12 cellular contexts compared by ENCODE assay signal in genomic region chr4:101157415-101158135, GRCh38.
A peak's percentile ranks its signal among the peaks of the same experiment; 100 is the strongest.
DNase-seq lines count a peak whose midpoint lies in the region; ATAC-seq, FAIRE-seq and TF ChIP-seq lines count a peak whose summit lies in the region.
"Had no signal": no experiment of that assay in that cellular context is flagged by ENCODE, and none has a peak within 500 bp of the region (broad histone marks: within the 10 kb centered on the region; RNA-seq: fewer than 3 reads in every experiment).

No MANE protein-coding gene starts in this region.

- peaks cover 46% of the 10 kb centered on the region for H3K4me1 Mint-ChIP-seq in activated naive CD8-positive, alpha-beta T cell (ENCODE audit: low read depth)
- H3K4me1 Mint-ChIP-seq in mesothelial cell of epicardium, result peaks cover 8% of the 10 kb centered on the region

- peak overlapping the region; percentile 9 for H3K27ac Mint-ChIP-seq in activated naive CD8-positive, alpha-beta T cell
- H3K27ac Mint-ChIP-seq in mesothelial cell of epicardium, result no peak overlapping the region

- TF ChIP-seq CTCF in A549 (IDR thresholded peaks at IDR 0.05) (no peak), HCT116 (IDR thresholded peaks at IDR 0.05 in 2 of 3, conservative IDR thresholded peaks at IDR 0.05 in 1 of 3; ENCODE audit: borderline replicate concordance in 1 of 3, insufficient read depth in 1 of 3, low read depth in 2 of 3, low read length in 2 of 3) (no peak), mesothelial cell of epicardium (IDR thresholded peaks at IDR 0.05; ENCODE audit: unreplicated experiment) (no peak)

- no peak for TF ChIP-seq EP300 in A549 (IDR thresholded peaks at IDR 0.05)

- H3K4me2 ChIP-seq in A549 (peak overlapping the region; percentile 71), HCT116 (ENCODE audit: low read length) (peak overlapping the region; percentile 57)

- TF ChIP-seq RAD21 in A549 (conservative IDR thresholded peaks at IDR 0.05 in 1 of 2, IDR thresholded peaks at IDR 0.05 in 1 of 2) (no peak), HCT116 (IDR thresholded peaks at IDR 0.05; ENCODE audit: low read depth) (no peak)

- WGBS in A549 (ENCODE audit: missing lambda C conversion rate), result 46% methylated on average over 5 of the region's 5 CpGs

- H3K36me3 Mint-ChIP-seq in activated naive CD8-positive, alpha-beta T cell, result peaks cover 11% of the 10 kb centered on the region
- H3K36me3 Mint-ChIP-seq in mesothelial cell of epicardium, result no peaks in the 10 kb centered on the region

- TF ChIP-seq POLR2A in A549 (IDR thresholded peaks at IDR 0.05; ENCODE audit: low read length), result no peak
- no peak for TF ChIP-seq POLR2A in HCT116 (IDR thresholded peaks at IDR 0.05; ENCODE audit: borderline replicate concordance, extremely low read depth, insufficient read depth, insufficient read length)

- H3K9me3 ChIP-seq in A549 (no peaks in the 10 kb centered on the region), HCT116 (ENCODE audit: control insufficient read depth in 1 of 2, insufficient read depth in 1 of 2, low read depth in 1 of 2, low read length in 2 of 2) (no peaks in the 10 kb centered on the region)
- H3K9me3 ChIP-seq: upper lobe of right lung had no signal

- no peaks in the 10 kb centered on the region for H3K9me3 Mint-ChIP-seq in activated naive CD8-positive, alpha-beta T cell (ENCODE audit: low read depth)
- H3K9me3 Mint-ChIP-seq in mesothelial cell of epicardium, result no peaks in the 10 kb centered on the region
- H3K9me3 Mint-ChIP-seq: activated T-helper 2 cell treated with anti-CD3 and anti-CD28 coated beads, Interferon-gamma antibody, Interleukin-2, Interleukin-4, amounts not matched to agents 10 μg/mL and 5 μg/mL and 100 μg/mL, durations not matched to agents 14 hours and 24 hours and 36 hours had no signal

- intact Hi-C loops in HCT116 (cut with micrococcal nuclease), result loop anchor here (2.0 to 10.0 kb wide), 5 partner anchors 43 to 250 kb away; no protein-coding TSS in a partner anchor

- H4K20me1 ChIP-seq in HCT116 (ENCODE audit: insufficient read depth), result no peaks in the 10 kb centered on the region

- H3K9ac ChIP-seq in HCT116 (ENCODE audit: low read length), result peak overlapping the region; percentile 62

- H3K27ac ChIP-seq in A549 (peak overlapping the region; percentile 55 to 76), HCT116 (ENCODE audit: low read depth, low read length) (peak overlapping the region; percentile 98)
- H3K27ac ChIP-seq: upper lobe of right lung had no signal

- RAD21 ChIA-PET in HCT116 (lab: Charles Lee; ENCODE audit: low non-redundant PET in 1 of 2, low total read pairs in 2 of 2, uncharacterized antibody in 2 of 2, unreplicated experiment in 2 of 2), result interaction anchor here in 1 of 2 experiments (0.6 kb wide), 1 partner anchor 598 kb away, joined by 3 read pairs; no protein-coding TSS in a partner anchor

- H3K4me1 ChIP-seq in A549 (peaks cover 91% of the 10 kb centered on the region), HCT116 (ENCODE audit: control insufficient read depth in 1 of 2, insufficient read depth in 2 of 2, low read length in 2 of 2) (peaks cover 87 to 98% of the 10 kb centered on the region in 2 experiments)
- H3K4me1 ChIP-seq: upper lobe of right lung had no signal

- no peak overlapping the region for H3K4me3 ChIP-seq in A549
- peak overlapping the region in 1 of 2 experiments; percentile 4; a peak in 1 of 4 replicates for H3K4me3 ChIP-seq in HCT116 (replicated peaks in 1 of 2; ENCODE audit: low read depth in 1 of 2, low read length in 2 of 2)
- H3K4me3 ChIP-seq: upper lobe of right lung had no signal

- H3K9me2 ChIP-seq in HCT116 (ENCODE audit: insufficient read depth), result no peaks in the 10 kb centered on the region

- no peak for FAIRE-seq in A549 (lab: Jason Lieb, UNC)
- FAIRE-seq in frontal cortex (lab: Jason Lieb, UNC), result peak; percentile 68

- H3K27me3 ChIP-seq in HCT116 (ENCODE audit: insufficient read depth, low read length), result no peaks in the 10 kb centered on the region
- H3K27me3 ChIP-seq: upper lobe of right lung had no signal

- no peak overlapping the region for H2AFZ ChIP-seq in HCT116 (ENCODE audit: low read depth, low read length, poor library complexity, severe bottlenecking)

- peaks cover 64% of the 10 kb centered on the region for H3K79me2 ChIP-seq in HCT116 (ENCODE audit: insufficient read depth, low read length)

- CTCF ChIA-PET in A549 (lab: Yijun Ruan, JAX), result interaction anchor here (0.7 kb wide), 1 partner anchor 10 kb away, joined by 3 read pairs; no protein-coding TSS in a partner anchor
- CTCF ChIA-PET in HCT116 (lab: Charles Lee), result no interaction called here

- no peak overlapping the region for H3K4me3 Mint-ChIP-seq in activated naive CD8-positive, alpha-beta T cell
- no peak overlapping the region for H3K4me3 Mint-ChIP-seq in mesothelial cell of epicardium

- H3K36me3 ChIP-seq in HCT116 (ENCODE audit: control insufficient read depth in 1 of 2, insufficient read depth in 2 of 2, low read length in 2 of 2), result no peaks in the 10 kb centered on the region
- H3K36me3 ChIP-seq: upper lobe of right lung had no signal

- POLR2A ChIA-PET in A549 (lab: Yijun Ruan, JAX) (no interaction called here), HCT116 (lab: Charles Lee) (interaction anchor here (1.0 kb wide), 1 partner anchor 138 kb away, joined by 3 read pairs; no protein-coding TSS in a partner anchor)

- ATAC-seq in A549, result no peak
- no peak for ATAC-seq in HCT116
- ATAC-seq in HG02885 (IDR thresholded peaks at IDR 0.05; ENCODE audit: poor library complexity, unreplicated experiment), result no peak
- ATAC-seq: upper lobe of right lung had no signal

- no peaks in the 10 kb centered on the region for H3K27me3 Mint-ChIP-seq in activated naive CD8-positive, alpha-beta T cell
- no peaks in the 10 kb centered on the region for H3K27me3 Mint-ChIP-seq in mesothelial cell of epicardium (ENCODE audit: low read depth)

- BruUV-seq in HCT116 (replicated peaks; lab: Mats Ljungman, UMichigan), result no TSS peak

- peak in 1 of 2 experiments; percentile 25 for DNase-seq in A549 (ENCODE audit: low read depth in 1 of 2, low spot score in 1 of 2)
- DNase-seq in HCT116 (ENCODE audit: low read depth, low spot score), result no peak
- no peak for DNase-seq in frontal cortex (ENCODE audit: low spot score in 2 of 2)
- DNase-seq in NCI-H1048 (lab: John Stamatoyannopoulos, UW), result no peak
- DNase-seq in NCI-H345 (lab: John Stamatoyannopoulos, UW), result no peak
- DNase-seq in mesothelial cell of epicardium (ENCODE audit: low spot score in 2 of 2, unreplicated experiment in 2 of 2), result no peak
- DNase-seq: erythroblast, NCI-H2107, upper lobe of right lung had no signal

TF ChIP-seq in A549, 52 proteins besides CTCF, POLR2A, EP300 and RAD21 (continues in another document):
- TF ChIP-seq RFX5 (IDR thresholded peaks at IDR 0.05) (no peak), RNF2 (IDR thresholded peaks at IDR 0.05; ENCODE audit: borderline replicate concordance, low read depth) (no peak), PHF8 (IDR thresholded peaks at IDR 0.05; ENCODE audit: borderline replicate concordance, low read depth) (no peak), FOSL2 (IDR thresholded peaks at IDR 0.05) (no peak), FOSL2 (CRISPR knock-in tag; IDR thresholded peaks at IDR 0.05) (no peak), MAX (IDR thresholded peaks at IDR 0.05) (no peak), HES2 (IDR thresholded peaks at IDR 0.05) (no peak), MAZ (IDR thresholded peaks at IDR 0.05; ENCODE audit: borderline replicate concordance, low read depth, low read length) (no peak)
- TF ChIP-seq, protein P1, sequence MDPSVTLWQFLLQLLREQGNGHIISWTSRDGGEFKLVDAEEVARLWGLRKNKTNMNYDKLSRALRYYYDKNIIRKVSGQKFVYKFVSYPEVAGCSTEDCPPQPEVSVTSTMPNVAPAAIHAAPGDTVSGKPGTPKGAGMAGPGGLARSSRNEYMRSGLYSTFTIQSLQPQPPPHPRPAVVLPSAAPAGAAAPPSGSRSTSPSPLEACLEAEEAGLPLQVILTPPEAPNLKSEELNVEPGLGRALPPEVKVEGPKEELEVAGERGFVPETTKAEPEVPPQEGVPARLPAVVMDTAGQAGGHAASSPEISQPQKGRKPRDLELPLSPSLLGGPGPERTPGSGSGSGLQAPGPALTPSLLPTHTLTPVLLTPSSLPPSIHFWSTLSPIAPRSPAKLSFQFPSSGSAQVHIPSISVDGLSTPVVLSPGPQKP (IDR thresholded peaks at IDR 0.05; ENCODE audit: low read depth, low read length), result no peak

TF ChIP-seq in HCT116, 20 proteins besides CTCF, POLR2A, EP300 and RAD21:
- TF ChIP-seq FOSL1 (IDR thresholded peaks at IDR 0.05; ENCODE audit: low read depth) (no peak), EZH2phosphoT487 (IDR thresholded peaks at IDR 0.05; ENCODE audit: borderline replicate concordance) (no peak), CBX3 (IDR thresholded peaks at IDR 0.05; ENCODE audit: low read depth) (no peak), YY1 (IDR thresholded peaks at IDR 0.05; ENCODE audit: extremely low read depth, insufficient replicate concordance, low read depth, low read length) (no peak), TCF7L2 (IDR thresholded peaks at IDR 0.05; ENCODE audit: borderline replicate concordance, extremely low read depth, insufficient read depth, insufficient read length) (no peak), CEBPB (IDR thresholded peaks at IDR 0.05; ENCODE audit: low read depth) (no peak), JUND (IDR thresholded peaks at IDR 0.05) (no peak), SRF (IDR thresholded peaks at IDR 0.05; ENCODE audit: low read depth) (no peak), EZH2 (IDR thresholded peaks at IDR 0.05) (no peak), MAX (IDR thresholded peaks at IDR 0.05) (no peak), ATF3 (IDR thresholded peaks at IDR 0.05) (peak; percentile 34; the same call in 1 of the 2 replicates), SP1 (IDR thresholded peaks at IDR 0.05; ENCODE audit: low read depth) (0 out of 2 replicates have a peak, but pooled peaks have one; percentile 15), EGR1 (IDR thresholded peaks at IDR 0.05; ENCODE audit: low read depth) (no peak), ZFX (IDR thresholded peaks at IDR 0.05) (no peak)
